ENCODE assay signal across 7 cellular contexts in the genomic region with DNA sequence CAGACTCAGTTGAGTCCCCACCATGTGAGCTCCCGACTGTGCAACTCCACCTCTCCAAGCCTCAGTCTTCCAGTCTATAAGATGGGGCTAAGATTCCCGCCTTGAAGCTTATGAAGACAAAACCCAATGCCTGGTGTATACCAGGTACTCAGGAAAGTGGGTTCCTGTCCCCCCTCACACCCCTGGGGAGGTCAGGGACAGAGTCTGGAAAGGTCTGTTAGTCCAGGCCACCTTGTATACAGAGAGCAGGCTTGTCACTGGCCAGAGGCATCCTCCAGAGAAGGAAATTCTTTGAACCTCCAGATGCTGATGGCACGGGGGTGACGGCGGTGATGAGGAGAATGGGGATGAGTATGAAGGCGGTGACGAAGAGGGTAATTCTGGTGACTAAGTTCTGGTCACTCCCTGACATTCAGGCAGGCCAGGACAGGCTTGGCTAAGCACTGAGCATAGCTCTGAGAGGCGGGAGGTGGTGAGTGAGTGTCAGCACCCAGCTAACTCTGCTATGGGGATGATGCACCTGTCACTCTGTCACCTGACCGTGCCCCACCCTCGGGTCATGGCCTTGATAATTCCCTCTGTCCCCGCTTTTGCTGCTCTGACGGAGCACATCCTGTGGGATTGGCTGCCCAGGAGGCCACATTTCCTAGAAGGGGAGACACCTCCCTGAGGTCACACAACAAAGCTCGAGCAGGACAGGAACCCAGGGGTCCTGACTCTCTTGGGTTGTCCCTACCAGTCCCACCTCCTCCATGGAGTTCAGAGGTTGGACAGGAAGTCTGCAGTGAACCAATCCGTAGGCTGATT. TPM values are rescaled to one million over a fixed set of nuclear protein-coding genes. Genes with fewer than 3 reads are reported as not detected.
DNase-seq lines count a peak whose midpoint lies in the region; ATAC-seq and TF ChIP-seq lines count a peak whose summit lies in the region.

No MANE protein-coding gene starts in this region.

- no peak for ATAC-seq in sciatic nerve

- H3K27ac ChIP-seq in epithelial cell of prostate = peak overlapping the region; percentile 56

- DNase-seq in GM12865 (ENCODE audit: low read depth) (peak; percentile 50), NCI-H146 (lab: John Stamatoyannopoulos, UW) (peak; percentile 48), epithelial cell of prostate (ENCODE audit: low read depth, low spot score) (peak; percentile 89), sciatic nerve (ENCODE audit: low spot score) (peak; percentile 48), pons (ENCODE audit: low spot score) (no peak), HT-29 (ENCODE audit: low spot score) (no peak), GM13977 (ENCODE audit: low spot score) (no peak)

- in situ Hi-C loops in GM13977 (cut with MboI; ENCODE audit: low pct_unique_long_range_greater_than_20kb, low sequenced_read_pairs, unreplicated experiment) = no loop called here

- intact Hi-C loops in sciatic nerve (cut with DNase I) = no loop called here

- TF ChIP-seq CTCF in GM12865 (IDR thresholded peaks at IDR 0.05; ENCODE audit: insufficient read depth, low read depth, low read length, missing control alignments) = no peak
- TF ChIP-seq CTCF in GM13977 (IDR thresholded peaks at IDR 0.05; ENCODE audit: extremely low read depth, insufficient read depth, missing control alignments) = no peak

- no peak overlapping the region for H3K4me3 ChIP-seq in GM12865 (ENCODE audit: low read depth, low read length)

RNA-seq across cellular contexts. Expression of a gene that starts 30.9 kb away (rescaled TPM):
- total RNA-seq in sciatic nerve = 184 TPM
- total RNA-seq in HT-29 (2014; rRNA removed; shearing (Covaris generic)) = 127 and 152 TPM in 2 replicates

Comparison
In these comparisons a context has a peak if more than half of its experiments do, and no peak if none do; other contexts are left out.
1. DNase-seq: peak in GM12865 (single experiment), NCI-H146 (single experiment), epithelial cell of prostate (single experiment) and sciatic nerve (single experiment); none in pons (single experiment), HT-29 (single experiment) and GM13977 (single experiment).